14 cellular contexts compared by ENCODE assay signal in the genomic region with DNA sequence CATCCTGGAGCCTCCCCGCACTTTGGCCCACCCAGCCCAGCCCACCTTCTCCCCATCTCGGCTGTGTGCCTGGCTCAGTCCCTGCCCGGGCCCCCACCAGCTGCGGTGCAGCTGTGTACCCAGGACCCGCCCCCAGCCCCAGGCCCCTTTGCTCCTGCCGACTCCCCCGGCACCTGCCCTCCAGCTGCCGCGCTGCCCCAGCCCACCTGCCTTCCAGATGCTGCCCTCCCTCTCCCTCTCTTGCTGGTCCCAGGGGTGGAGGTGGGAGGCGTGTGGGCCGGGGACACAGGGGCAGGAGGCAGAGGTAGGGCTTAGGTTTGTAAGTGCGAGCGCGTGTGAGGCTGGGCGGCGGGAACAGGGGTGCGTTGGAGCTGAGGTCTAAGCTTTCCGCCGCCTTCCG.
DNase-seq lines count a peak whose midpoint lies in the region; ATAC-seq and TF ChIP-seq lines count a peak whose summit lies in the region.
"Had no signal": no experiment of that assay in that cellular context is flagged by ENCODE, and none has a peak within 500 bp of the region (broad histone marks: within the 10 kb centered on the region; RNA-seq: fewer than 3 reads in every experiment).

No MANE protein-coding gene starts in this region.

- H3K27ac ChIP-seq in cardiac muscle cell (peak overlapping the region; percentile 94), liver (ENCODE audit: low read depth in 1 of 2, low read length in 2 of 2) (peak overlapping the region; percentile 79 to 83), transverse colon (peak overlapping the region; percentile 83 to 95 (median 94))
- H3K27ac ChIP-seq: colonic mucosa, pancreas had no signal

- H3K4me3 ChIP-seq in cardiac muscle cell: no peak overlapping the region
- no peak overlapping the region for H3K4me3 ChIP-seq in liver (ENCODE audit: low read depth in 1 of 3, low read length in 3 of 3)
- H3K4me3 ChIP-seq in transverse colon: no peak overlapping the region
- H3K4me3 ChIP-seq: colonic mucosa, pancreas had no signal

- in situ Hi-C loops in transverse colon (cut with MboI; ENCODE audit: low pct_ligation_motif_present in 1 of 4, low pct_unique_long_range_greater_than_20kb in 1 of 4, low sequenced_read_pairs in 3 of 4): no loop called here

- H3K4me1 ChIP-seq in cardiac muscle cell (ENCODE audit: low read depth) (peaks cover 58% of the 10 kb centered on the region), liver (ENCODE audit: control insufficient read depth in 4 of 4, insufficient read depth in 4 of 4, low read length in 3 of 4) (peaks cover 24 to 62% (median 45%) of the 10 kb centered on the region in 4 donors), transverse colon (peaks cover 26 to 70% (median 48%) of the 10 kb centered on the region in 4 donors)
- H3K4me1 ChIP-seq: colonic mucosa had no signal

- DNase-seq in cardiac muscle cell (ENCODE audit: low read depth in 1 of 2, low spot score in 1 of 2) (no peak), Right ventricle myocardium superior (no peak), NCI-H69 (lab: John Stamatoyannopoulos, UW) (peak; percentile 84), transverse colon (no peak), UCSD-AML1 (lab: John Stamatoyannopoulos, UW; ENCODE audit: unreplicated experiment) (no peak), RPMI8226 (no peak)
- DNase-seq: activated CD4-positive, alpha-beta T cell treated with anti-CD3 and anti-CD28 coated beads, Interleukin-2, amount 50 U/mL, for 1 hour; amniotic stem cell; colonic mucosa; NCI-H446; pancreas had no signal

- no peak for TF ChIP-seq RAD21 in liver (IDR thresholded peaks at IDR 0.05)

- TF ChIP-seq EP300 in transverse colon (IDR thresholded peaks at IDR 0.05; ENCODE audit: low read depth): no peak

- TF ChIP-seq POLR2A in transverse colon (IDR thresholded peaks at IDR 0.05): no peak

- no peaks in the 10 kb centered on the region for H3K27me3 ChIP-seq in cardiac muscle cell
- H3K27me3 ChIP-seq in liver (ENCODE audit: control insufficient read depth in 4 of 4, insufficient read depth in 4 of 4, low read length in 3 of 4): no peaks in the 10 kb centered on the region
- no peaks in the 10 kb centered on the region for H3K27me3 ChIP-seq in transverse colon
- H3K27me3 ChIP-seq: colonic mucosa, pancreas had no signal

- peaks cover 6% of the 10 kb centered on the region for H3K36me3 ChIP-seq in cardiac muscle cell
- no peaks in the 10 kb centered on the region for H3K36me3 ChIP-seq in liver (ENCODE audit: control insufficient read depth in 4 of 4, insufficient read depth in 3 of 4, low read depth in 1 of 4, low read length in 3 of 4)
- peaks cover 0 to 4% (median 0%) of the 10 kb centered on the region in 4 donors for H3K36me3 ChIP-seq in transverse colon
- H3K36me3 ChIP-seq: colonic mucosa, pancreas had no signal

- H3K9me3 ChIP-seq in cardiac muscle cell (ENCODE audit: low read depth) (no peaks in the 10 kb centered on the region), liver (ENCODE audit: control insufficient read depth in 4 of 4, low read length in 3 of 4) (no peaks in the 10 kb centered on the region), transverse colon (no peaks in the 10 kb centered on the region)
- H3K9me3 ChIP-seq: colonic mucosa, pancreas had no signal

- intact Hi-C loops in Right ventricle myocardium superior (cut with DNase I) (loop anchor here (10.0 kb wide), 1 partner anchor 197 kb away; no protein-coding TSS in a partner anchor), transverse colon (cut with DNase I; ENCODE audit: low total_unique reads) (no loop called here)

- WGBS in liver: 78% methylated on average over 20 of the region's 20 CpGs
- 26% methylated on average over 14 of the region's 20 CpGs; no CpG with 5 or more reads in 1 of the 2 donors for WGBS in transverse colon (ENCODE audit: low coverage in 1 of 2), 2 donors

- H3K9ac ChIP-seq in liver (ENCODE audit: low read depth in 1 of 2, low read length in 2 of 2): no peak overlapping the region

- ATAC-seq in Right ventricle myocardium superior (ENCODE audit: poor library complexity) (no peak), GM21737 (IDR thresholded peaks at IDR 0.05; ENCODE audit: unreplicated experiment) (no peak)
- ATAC-seq: esophagus mucosa, pancreas had no signal

- TF ChIP-seq CTCF in cardiac muscle cell (IDR thresholded peaks at IDR 0.05; ENCODE audit: low read depth, low read length): no peak
- TF ChIP-seq CTCF in liver (IDR thresholded peaks at IDR 0.05; ENCODE audit: low read depth, low read length, missing input control): no peak
- TF ChIP-seq CTCF in transverse colon (IDR thresholded peaks at IDR 0.05): no peak

TF ChIP-seq in liver, 16 proteins besides CTCF, POLR2A, EP300 and RAD21:
- TF ChIP-seq ZBTB33 (IDR thresholded peaks at IDR 0.05) (no peak), FOXA2 (IDR thresholded peaks at IDR 0.05) (no peak), MAX (IDR thresholded peaks at IDR 0.05) (no peak), RXRA (IDR thresholded peaks at IDR 0.05) (no peak), JUND (IDR thresholded peaks at IDR 0.05) (no peak), SP1 (IDR thresholded peaks at IDR 0.05) (no peak), HNF4G (IDR thresholded peaks at IDR 0.05) (no peak), FOXA1 (IDR thresholded peaks at IDR 0.05) (no peak), REST (IDR thresholded peaks at IDR 0.05) (no peak), TAF1 (conservative IDR thresholded peaks at IDR 0.05) (no peak)
- TF ChIP-seq, protein P1, sequence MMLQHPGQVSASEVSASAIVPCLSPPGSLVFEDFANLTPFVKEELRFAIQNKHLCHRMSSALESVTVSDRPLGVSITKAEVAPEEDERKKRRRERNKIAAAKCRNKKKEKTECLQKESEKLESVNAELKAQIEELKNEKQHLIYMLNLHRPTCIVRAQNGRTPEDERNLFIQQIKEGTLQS (IDR thresholded peaks at IDR 0.05): no peak
TF ChIP-seq in liver: peak in this region for 0.
